In genomic region chr14:65237956-65238355, GRCh38 we compare ENCODE assay signal across 1 cellular context.
TF ChIP-seq lines count a peak whose summit lies in the region.

No MANE protein-coding gene starts in this region.

TF ChIP-seq in SK-N-SH treated with all-trans-retinoic acid at 6 μM for 48 hours, 23 proteins besides CTCF, POLR2A, EP300 and RAD21 (continued from another document):
- TF ChIP-seq CREB5 (CRISPR knock-in tag; IDR thresholded peaks at IDR 0.05; ENCODE audit: low read depth): no peak
- no peak for TF ChIP-seq CSDC2 (CRISPR knock-in tag; IDR thresholded peaks at IDR 0.05)
- TF ChIP-seq ESRRG (CRISPR knock-in tag; IDR thresholded peaks at IDR 0.05): no peak
- TF ChIP-seq SNAI2 (CRISPR knock-in tag; IDR thresholded peaks at IDR 0.05): no peak
- no peak for TF ChIP-seq OSR1 (CRISPR knock-in tag; IDR thresholded peaks at IDR 0.05)
- no peak for TF ChIP-seq ISL1 (CRISPR knock-in tag; IDR thresholded peaks at IDR 0.05)
